ENCODE assay signal across 19 cellular contexts in the genomic region with DNA sequence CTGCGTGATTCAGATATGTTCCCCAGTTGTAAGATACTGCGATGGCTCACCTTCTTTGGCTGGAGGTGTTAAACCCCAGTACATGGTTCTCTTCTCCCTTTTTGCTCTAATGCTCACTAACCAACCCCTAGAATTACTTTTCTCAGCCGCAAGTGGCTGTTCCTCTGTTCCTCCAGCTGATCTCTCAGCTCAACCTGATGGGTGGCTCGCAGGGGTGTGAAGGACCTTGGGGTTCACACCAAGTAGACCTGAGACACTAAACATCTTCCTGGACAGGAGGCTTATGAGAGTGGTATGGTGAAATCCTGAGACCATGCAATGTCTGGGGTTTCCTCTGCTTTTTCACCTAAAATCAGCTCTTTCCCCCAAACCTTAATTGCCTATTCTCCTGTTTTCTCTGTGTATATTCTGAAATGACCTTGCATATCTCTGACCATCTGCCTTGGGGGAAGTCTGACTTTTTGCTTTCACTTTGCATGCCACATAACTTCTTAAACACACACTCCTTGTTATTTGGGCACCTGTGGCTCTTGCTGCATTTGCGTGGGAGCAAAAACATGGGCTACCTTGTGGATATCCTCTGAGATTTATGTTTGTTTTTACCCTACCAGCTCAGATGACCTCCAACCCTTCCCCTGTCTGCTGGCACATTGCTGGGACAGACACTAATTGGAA. TPM values are rescaled to one million over a fixed set of nuclear protein-coding genes. Genes with fewer than 3 reads are reported as not detected.
"Had no signal": no experiment of that assay in that cellular context is flagged by ENCODE, and none has a peak within 500 bp of the region (broad histone marks: within the 10 kb centered on the region; RNA-seq: fewer than 3 reads in every experiment).

No MANE protein-coding gene starts in this region.

- ATAC-seq: activated CD4-positive, CD25-positive, alpha-beta regulatory T cell treated with anti-CD3 and anti-CD28 coated beads, Interleukin-2, amount 50 U/mL, for 24 hours; body of pancreas; heart left ventricle; left ventricle myocardium superior had no signal

- H3K36me3 Mint-ChIP-seq: activated naive CD4-positive, alpha-beta T cell treated with anti-CD3 and anti-CD28 coated beads, Interleukin-2, amount 50 U/mL, for 24 hours had no signal

- H3K9me3 Mint-ChIP-seq: activated naive CD4-positive, alpha-beta T cell treated with anti-CD3 and anti-CD28 coated beads, Interleukin-2, amount 50 U/mL, for 24 hours; central memory CD8-positive, alpha-beta T cell had no signal

- H3K9me3 ChIP-seq: body of pancreas, heart left ventricle, tibial artery, uterus had no signal

- H3K4me3 ChIP-seq: body of pancreas, heart left ventricle, tibial artery, uterus had no signal

- H3K27ac ChIP-seq: body of pancreas, heart left ventricle, tibial artery, uterus had no signal

- FAIRE-seq: frontal cortex had no signal

- H3K4me3 Mint-ChIP-seq: activated naive CD4-positive, alpha-beta T cell treated with anti-CD3 and anti-CD28 coated beads, Interleukin-2, amount 50 U/mL, for 24 hours; central memory CD8-positive, alpha-beta T cell; neural crest cell had no signal

- DNase-seq: activated CD4-positive, alpha-beta T cell treated with anti-CD3 and anti-CD28 coated beads, Interleukin-2, amount 50 U/mL, for 4 hours; activated T-cell treated with anti-CD3 and anti-CD28 coated beads, Interleukin-2, amount 50 U/mL, for 1 hour; amniotic stem cell; body of pancreas; effector memory CD4-positive, alpha-beta T cell; heart left ventricle; islet precursor cell; left ventricle myocardium superior; mesenchymal stem cell; tibial artery; uterus had no signal

- H3K27ac Mint-ChIP-seq: activated naive CD4-positive, alpha-beta T cell treated with anti-CD3 and anti-CD28 coated beads, Interleukin-2, amount 50 U/mL, for 24 hours had no signal

- H3K4me1 ChIP-seq: body of pancreas, uterus had no signal

- H3K27me3 ChIP-seq: body of pancreas, uterus had no signal

- H3K36me3 ChIP-seq: heart left ventricle, tibial artery, uterus had no signal

RNA-seq across cellular contexts. Expression of a gene that starts 15.9 kb away (rescaled TPM):
- total RNA-seq: body of pancreas, fibroblast of lung, frontal cortex, heart left ventricle, left ventricle myocardium superior, neural crest cell, osteocyte, skeletal muscle tissue, uterus had no signal
- polyA plus RNA-seq: fibroblast of lung, heart left ventricle had no signal

RNA-seq across cellular contexts. Expression of a gene that starts 27.7 kb away (rescaled TPM):
- total RNA-seq: body of pancreas, fibroblast of lung, frontal cortex, heart left ventricle, left ventricle myocardium superior, neural crest cell, osteocyte, skeletal muscle tissue, uterus had no signal
- polyA plus RNA-seq: fibroblast of lung, heart left ventricle had no signal

RNA-seq across cellular contexts. Expression of a gene that starts 38.6 kb away (rescaled TPM):
- total RNA-seq: body of pancreas, fibroblast of lung, frontal cortex, heart left ventricle, left ventricle myocardium superior, neural crest cell, osteocyte, skeletal muscle tissue, uterus had no signal
- polyA plus RNA-seq: fibroblast of lung, heart left ventricle had no signal

RNA-seq across cellular contexts. Expression of a gene that starts 48.7 kb away (rescaled TPM):
- total RNA-seq: body of pancreas, fibroblast of lung, frontal cortex, heart left ventricle, left ventricle myocardium superior, neural crest cell, osteocyte, skeletal muscle tissue, uterus had no signal
- polyA plus RNA-seq: fibroblast of lung, heart left ventricle had no signal

RNA-seq across cellular contexts. Expression of a gene that starts 49.4 kb away (rescaled TPM):
- total RNA-seq: body of pancreas, fibroblast of lung, frontal cortex, heart left ventricle, left ventricle myocardium superior, neural crest cell, osteocyte, skeletal muscle tissue had no signal
- polyA plus RNA-seq: fibroblast of lung, heart left ventricle had no signal
